8 cellular contexts compared by ENCODE assay signal in the genomic region with DNA sequence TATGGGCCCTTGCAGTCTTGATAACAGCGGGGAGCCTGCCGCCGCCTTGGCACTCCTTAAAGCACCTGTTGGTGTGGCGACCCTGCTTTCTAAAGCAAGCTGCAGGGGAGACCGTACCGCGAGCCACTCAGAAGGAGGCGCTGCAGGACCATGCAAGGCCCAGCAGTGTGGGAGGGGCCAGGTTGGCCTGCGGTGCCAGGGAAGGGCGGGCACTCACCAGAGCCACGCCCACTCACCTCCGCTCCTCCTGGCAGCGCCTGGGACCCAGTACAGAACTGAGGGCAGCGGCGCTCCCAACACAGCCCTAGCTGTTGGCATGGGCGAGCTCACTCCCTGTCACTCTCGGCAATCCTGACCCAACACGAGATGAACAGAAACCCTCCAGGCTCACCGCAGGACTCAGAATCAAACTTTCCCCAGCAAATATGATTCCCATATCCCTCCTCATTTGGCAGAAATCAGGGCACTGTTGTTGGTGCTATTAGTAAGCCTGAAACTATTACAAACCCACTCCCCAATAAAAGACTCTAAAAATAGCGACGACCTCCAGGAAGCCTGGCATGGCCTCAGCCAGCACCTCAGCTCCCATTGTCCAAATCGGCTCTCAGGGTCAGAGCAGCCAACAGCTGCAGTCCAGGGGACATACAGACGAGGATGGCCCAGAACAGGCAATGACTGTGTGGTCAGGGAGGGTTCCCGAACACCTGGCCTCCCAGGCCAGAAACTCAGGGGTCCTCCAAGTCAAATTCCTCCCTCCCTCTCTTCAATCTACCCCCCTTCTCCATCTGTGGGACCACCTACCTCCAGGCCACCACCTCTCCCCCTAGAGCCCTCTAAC.
A peak's percentile ranks its signal among the peaks of the same experiment; 100 is the strongest.
DNase-seq lines count a peak whose midpoint lies in the region; ATAC-seq and TF ChIP-seq lines count a peak whose summit lies in the region.

No MANE protein-coding gene starts in this region.

- ATAC-seq in GM19023 (IDR thresholded peaks at IDR 0.05; ENCODE audit: unreplicated experiment) (peak; percentile 45), HG03520 (IDR thresholded peaks at IDR 0.05; ENCODE audit: unreplicated experiment) (no peak)
- ATAC-seq in naive thymus-derived CD4-positive, alpha-beta T cell, result peak; percentile 100

- H3K9me3 Mint-ChIP-seq in activated CD4-positive, alpha-beta memory T cell treated with anti-CD3 and anti-CD28 coated beads, Interleukin-2, amount 10 ng/mL, durations not matched to agents 7 days and 5 days, result no peaks in the 10 kb centered on the region
- no peaks in the 10 kb centered on the region for H3K9me3 Mint-ChIP-seq in endothelial cell (ENCODE audit: unreplicated experiment)
- no peaks in the 10 kb centered on the region for H3K9me3 Mint-ChIP-seq in naive thymus-derived CD4-positive, alpha-beta T cell

- H3K9me3 ChIP-seq in naive thymus-derived CD4-positive, alpha-beta T cell (ENCODE audit: control insufficient read depth in 2 of 3, low read length in 3 of 3), result no peaks in the 10 kb centered on the region

- H3K4me1 ChIP-seq in naive thymus-derived CD4-positive, alpha-beta T cell (ENCODE audit: control insufficient read depth in 2 of 2, insufficient read depth in 2 of 2, low read length in 2 of 2), result no peaks in the 10 kb centered on the region

- peak; percentile 16; the same call in 1 of the 2 replicates for TF ChIP-seq CTCF in AG10803 (conservative IDR thresholded peaks at IDR 0.05; ENCODE audit: low read length)
- TF ChIP-seq CTCF in endothelial cell (IDR thresholded peaks at IDR 0.05; ENCODE audit: unreplicated experiment), result peak; percentile 66

- peak overlapping the region; percentile 29 for H3K27ac Mint-ChIP-seq in activated CD4-positive, alpha-beta memory T cell treated with anti-CD3 and anti-CD28 coated beads, Interleukin-2, amount 10 ng/mL, durations not matched to agents 7 days and 5 days
- no peak overlapping the region for H3K27ac Mint-ChIP-seq in endothelial cell (ENCODE audit: unreplicated experiment)
- peak overlapping the region; percentile 19 to 87 (median 68) for H3K27ac Mint-ChIP-seq in naive thymus-derived CD4-positive, alpha-beta T cell

- intact Hi-C loops in naive thymus-derived CD4-positive, alpha-beta T cell (cut with micrococcal nuclease), result loop anchor here (1.0 to 2.0 kb wide), 4 partner anchors 76 to 241 kb away; partner anchors contain the start of gene TBC1D2B (in 1 of the 2)

- H3K36me3 Mint-ChIP-seq in activated CD4-positive, alpha-beta memory T cell treated with anti-CD3 and anti-CD28 coated beads, Interleukin-2, amount 10 ng/mL, durations not matched to agents 7 days and 5 days (ENCODE audit: low read depth), result peaks cover 58% of the 10 kb centered on the region
- peaks cover 7% of the 10 kb centered on the region for H3K36me3 Mint-ChIP-seq in endothelial cell (ENCODE audit: low read depth, unreplicated experiment)
- H3K36me3 Mint-ChIP-seq in naive thymus-derived CD4-positive, alpha-beta T cell, result peaks cover 3 to 27% (median 9%) of the 10 kb centered on the region in 5 donors

- H3K27ac ChIP-seq in naive thymus-derived CD4-positive, alpha-beta T cell (ENCODE audit: low read depth, low read length), result no peak overlapping the region

- no peaks in the 10 kb centered on the region for H3K27me3 ChIP-seq in naive thymus-derived CD4-positive, alpha-beta T cell (ENCODE audit: control insufficient read depth in 2 of 2, insufficient read depth in 2 of 2, low read length in 2 of 2)

- H3K4me3 Mint-ChIP-seq in activated CD4-positive, alpha-beta memory T cell treated with anti-CD3 and anti-CD28 coated beads, Interleukin-2, amount 10 ng/mL, durations not matched to agents 7 days and 5 days, result no peak overlapping the region
- no peak overlapping the region for H3K4me3 Mint-ChIP-seq in endothelial cell (ENCODE audit: unreplicated experiment)
- no peak overlapping the region for H3K4me3 Mint-ChIP-seq in naive thymus-derived CD4-positive, alpha-beta T cell

- peaks cover 16% of the 10 kb centered on the region for H3K4me1 Mint-ChIP-seq in activated CD4-positive, alpha-beta memory T cell treated with anti-CD3 and anti-CD28 coated beads, Interleukin-2, amount 10 ng/mL, durations not matched to agents 7 days and 5 days
- peaks cover 3% of the 10 kb centered on the region for H3K4me1 Mint-ChIP-seq in endothelial cell (ENCODE audit: unreplicated experiment)
- peaks cover 0 to 26% (median 5%) of the 10 kb centered on the region in 7 donors for H3K4me1 Mint-ChIP-seq in naive thymus-derived CD4-positive, alpha-beta T cell

- H3K27me3 Mint-ChIP-seq in activated CD4-positive, alpha-beta memory T cell treated with anti-CD3 and anti-CD28 coated beads, Interleukin-2, amount 10 ng/mL, durations not matched to agents 7 days and 5 days, result no peaks in the 10 kb centered on the region
- peaks cover 3% of the 10 kb centered on the region for H3K27me3 Mint-ChIP-seq in endothelial cell (ENCODE audit: unreplicated experiment)
- H3K27me3 Mint-ChIP-seq in naive thymus-derived CD4-positive, alpha-beta T cell, result no peaks in the 10 kb centered on the region

- H3K4me3 ChIP-seq in AG10803 (ENCODE audit: low read length), result no peak overlapping the region
- no peak overlapping the region for H3K4me3 ChIP-seq in naive thymus-derived CD4-positive, alpha-beta T cell (ENCODE audit: low read length)

- CTCF ChIA-PET in activated CD4-positive, alpha-beta memory T cell treated with anti-CD3 and anti-CD28 coated beads, Interleukin-2, amount 10 ng/mL, durations not matched to agents 7 days and 5 days (lab: Charles Lee), result interaction anchor here (0.6 to 6.0 kb wide), 13 partner anchors 9 to 240 kb away, joined by 3 to 80 read pairs (median 4); partner anchors contain the start of gene SH2D7
- CTCF ChIA-PET in naive thymus-derived CD4-positive, alpha-beta T cell (lab: Charles Lee), result interaction anchor here (0.6 to 4.0 kb wide), 6 partner anchors 34 to 195 kb away, joined by 3 to 28 read pairs (median 4); no protein-coding TSS in a partner anchor

- POLR2A ChIA-PET in activated CD4-positive, alpha-beta memory T cell treated with anti-CD3 and anti-CD28 coated beads, Interleukin-2, amount 10 ng/mL, durations not matched to agents 7 days and 5 days (lab: Charles Lee), result interaction anchor here (0.9 to 1.1 kb wide), 3 partner anchors 105 to 110 kb away, joined by 3 to 4 read pairs (median 4); no protein-coding TSS in a partner anchor
- POLR2A ChIA-PET in naive thymus-derived CD4-positive, alpha-beta T cell (lab: Charles Lee), result interaction anchor here (1.1 to 2.1 kb wide), 2 partner anchors 109 to 112 kb away, joined by 3 to 9 read pairs; no protein-coding TSS in a partner anchor

- DNase-seq in AG10803 (ENCODE audit: low read depth) (peak; percentile 16), NCI-H2107 treated with DMSO at 0.1 percent for 48 hours (lab: John Stamatoyannopoulos, UW; ENCODE audit: unreplicated experiment) (peak; percentile 52), endothelial cell (ENCODE audit: low spot score) (peak; percentile 92)
- DNase-seq in activated CD4-positive, alpha-beta memory T cell treated with anti-CD3 and anti-CD28 coated beads, Interleukin-2, amount 10 ng/mL, durations not matched to agents 7 days and 5 days, result peak; percentile 80
- peak; percentile 66 to 82 (median 78) for DNase-seq in naive thymus-derived CD4-positive, alpha-beta T cell
- peak; percentile 71 for DNase-seq in stimulated activated naive CD4-positive, alpha-beta T cell treated with Interleukin-2 at 50 U/mL for 16 hours (lab: John Stamatoyannopoulos, UW)

- H3K36me3 ChIP-seq in naive thymus-derived CD4-positive, alpha-beta T cell (ENCODE audit: control insufficient read depth in 2 of 3, insufficient read depth in 3 of 3, low read length in 3 of 3), result peaks cover 15 to 87% (median 18%) of the 10 kb centered on the region in 3 experiments

Comparison
In these comparisons a context has a peak if more than half of its experiments do, and no peak if none do; other contexts are left out.
1. DNase-seq: peak in every context shown above with its lines; median percentile 92 in endothelial cell; 80 in activated CD4-positive, alpha-beta memory T cell treated with anti-CD3 and anti-CD28 coated beads, Interleukin-2, amount 10 ng/mL, durations not matched to agents 7 days and 5 days; 78 in naive thymus-derived CD4-positive, alpha-beta T cell; 71 in stimulated activated naive CD4-positive, alpha-beta T cell treated with Interleukin-2 at 50 U/mL for 16 hours; 52 in NCI-H2107 treated with DMSO at 0.1 percent for 48 hours; 16 in AG10803.